In the genomic region with DNA sequence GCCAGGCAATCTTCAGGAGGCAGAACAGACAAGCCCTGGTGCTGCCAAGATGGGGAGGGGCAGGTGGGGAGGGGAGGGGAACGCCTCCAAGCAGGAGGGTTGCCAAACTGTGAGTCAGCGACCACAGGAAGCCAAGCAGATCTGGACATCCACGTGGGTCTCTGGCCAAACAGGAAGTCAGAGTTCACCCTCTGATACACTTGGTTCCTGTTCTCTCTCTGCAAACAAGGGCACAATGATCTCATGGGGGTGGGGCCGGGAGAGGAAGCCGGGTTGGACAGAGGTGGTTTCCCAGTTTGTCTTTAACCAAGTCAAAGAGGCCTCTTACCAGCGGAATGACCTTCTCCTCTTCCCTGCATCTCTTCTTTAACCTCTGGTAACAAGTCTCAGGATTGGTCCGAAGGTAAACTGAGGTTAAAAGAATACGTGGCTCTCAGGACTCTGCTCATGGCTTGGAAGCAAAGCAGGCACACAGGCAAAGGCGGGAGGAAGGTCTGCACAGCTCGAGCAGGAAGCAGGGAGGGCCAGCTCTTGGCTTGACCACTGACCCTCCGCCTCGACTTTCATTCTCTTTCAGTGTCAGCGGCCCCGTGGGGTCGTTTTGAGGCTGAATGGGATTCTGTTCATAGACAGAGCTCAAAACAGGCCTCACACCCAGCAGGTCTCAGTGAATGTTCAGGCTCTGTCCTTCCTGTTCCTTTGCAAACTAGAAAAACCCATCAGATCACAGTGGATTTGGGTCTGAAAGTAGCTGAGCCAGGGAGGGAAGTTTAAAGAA, we compare ENCODE assay signal across 1 cellular context.
TF ChIP-seq lines count a peak whose summit lies in the region.

No MANE protein-coding gene starts in this region.

TF ChIP-seq in GM23338, 12 proteins besides CTCF, POLR2A, EP300 and RAD21 (continued from another document):
- TF ChIP-seq, protein P1, sequence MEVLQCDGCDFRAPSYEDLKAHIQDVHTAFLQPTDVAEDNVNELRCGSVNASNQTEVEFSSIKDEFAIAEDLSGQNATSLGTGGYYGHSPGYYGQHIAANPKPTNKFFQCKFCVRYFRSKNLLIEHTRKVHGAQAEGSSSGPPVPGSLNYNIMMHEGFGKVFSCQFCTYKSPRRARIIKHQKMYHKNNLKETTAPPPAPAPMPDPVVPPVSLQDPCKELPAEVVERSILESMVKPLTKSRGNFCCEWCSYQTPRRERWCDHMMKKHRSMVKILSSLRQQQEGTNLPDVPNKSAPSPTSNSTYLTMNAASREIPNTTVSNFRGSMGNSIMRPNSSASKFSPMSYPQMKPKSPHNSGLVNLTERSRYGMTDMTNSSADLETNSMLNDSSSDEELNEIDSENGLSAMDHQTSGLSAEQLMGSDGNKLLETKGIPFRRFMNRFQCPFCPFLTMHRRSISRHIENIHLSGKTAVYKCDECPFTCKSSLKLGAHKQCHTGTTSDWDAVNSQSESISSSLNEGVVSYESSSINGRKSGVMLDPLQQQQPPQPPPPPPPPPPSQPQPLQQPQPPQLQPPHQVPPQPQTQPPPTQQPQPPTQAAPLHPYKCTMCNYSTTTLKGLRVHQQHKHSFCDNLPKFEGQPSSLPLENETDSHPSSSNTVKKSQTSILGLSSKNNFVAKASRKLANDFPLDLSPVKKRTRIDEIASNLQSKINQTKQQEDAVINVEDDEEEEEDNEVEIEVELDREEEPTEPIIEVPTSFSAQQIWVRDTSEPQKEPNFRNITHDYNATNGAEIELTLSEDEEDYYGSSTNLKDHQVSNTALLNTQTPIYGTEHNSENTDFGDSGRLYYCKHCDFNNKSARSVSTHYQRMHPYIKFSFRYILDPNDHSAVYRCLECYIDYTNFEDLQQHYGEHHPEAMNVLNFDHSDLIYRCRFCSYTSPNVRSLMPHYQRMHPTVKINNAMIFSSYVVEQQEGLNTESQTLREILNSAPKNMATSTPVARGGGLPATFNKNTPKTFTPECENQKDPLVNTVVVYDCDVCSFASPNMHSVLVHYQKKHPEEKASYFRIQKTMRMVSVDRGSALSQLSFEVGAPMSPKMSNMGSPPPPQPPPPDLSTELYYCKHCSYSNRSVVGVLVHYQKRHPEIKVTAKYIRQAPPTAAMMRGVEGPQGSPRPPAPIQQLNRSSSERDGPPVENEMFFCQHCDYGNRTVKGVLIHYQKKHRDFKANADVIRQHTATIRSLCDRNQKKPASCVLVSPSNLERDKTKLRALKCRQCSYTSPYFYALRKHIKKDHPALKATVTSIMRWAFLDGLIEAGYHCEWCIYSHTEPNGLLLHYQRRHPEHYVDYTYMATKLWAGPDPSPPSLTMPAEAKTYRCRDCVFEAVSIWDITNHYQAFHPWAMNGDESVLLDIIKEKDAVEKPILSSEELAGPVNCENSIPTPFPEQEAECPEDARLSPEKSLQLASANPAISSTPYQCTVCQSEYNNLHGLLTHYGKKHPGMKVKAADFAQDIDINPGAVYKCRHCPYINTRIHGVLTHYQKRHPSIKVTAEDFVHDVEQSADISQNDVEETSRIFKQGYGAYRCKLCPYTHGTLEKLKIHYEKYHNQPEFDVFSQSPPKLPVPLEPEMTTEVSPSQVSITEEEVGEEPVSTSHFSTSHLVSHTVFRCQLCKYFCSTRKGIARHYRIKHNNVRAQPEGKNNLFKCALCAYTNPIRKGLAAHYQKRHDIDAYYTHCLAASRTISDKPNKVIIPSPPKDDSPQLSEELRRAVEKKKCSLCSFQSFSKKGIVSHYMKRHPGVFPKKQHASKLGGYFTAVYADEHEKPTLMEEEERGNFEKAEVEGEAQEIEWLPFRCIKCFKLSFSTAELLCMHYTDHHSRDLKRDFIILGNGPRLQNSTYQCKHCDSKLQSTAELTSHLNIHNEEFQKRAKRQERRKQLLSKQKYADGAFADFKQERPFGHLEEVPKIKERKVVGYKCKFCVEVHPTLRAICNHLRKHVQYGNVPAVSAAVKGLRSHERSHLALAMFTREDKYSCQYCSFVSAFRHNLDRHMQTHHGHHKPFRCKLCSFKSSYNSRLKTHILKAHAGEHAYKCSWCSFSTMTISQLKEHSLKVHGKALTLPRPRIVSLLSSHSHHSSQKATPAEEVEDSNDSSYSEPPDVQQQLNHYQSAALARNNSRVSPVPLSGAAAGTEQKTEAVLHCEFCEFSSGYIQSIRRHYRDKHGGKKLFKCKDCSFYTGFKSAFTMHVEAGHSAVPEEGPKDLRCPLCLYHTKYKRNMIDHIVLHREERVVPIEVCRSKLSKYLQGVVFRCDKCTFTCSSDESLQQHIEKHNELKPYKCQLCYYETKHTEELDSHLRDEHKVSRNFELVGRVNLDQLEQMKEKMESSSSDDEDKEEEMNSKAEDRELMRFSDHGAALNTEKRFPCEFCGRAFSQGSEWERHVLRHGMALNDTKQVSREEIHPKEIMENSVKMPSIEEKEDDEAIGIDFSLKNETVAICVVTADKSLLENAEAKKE (CRISPR knock-in tag; IDR thresholded peaks at IDR 0.05): no peak
- TF ChIP-seq, protein P2, sequence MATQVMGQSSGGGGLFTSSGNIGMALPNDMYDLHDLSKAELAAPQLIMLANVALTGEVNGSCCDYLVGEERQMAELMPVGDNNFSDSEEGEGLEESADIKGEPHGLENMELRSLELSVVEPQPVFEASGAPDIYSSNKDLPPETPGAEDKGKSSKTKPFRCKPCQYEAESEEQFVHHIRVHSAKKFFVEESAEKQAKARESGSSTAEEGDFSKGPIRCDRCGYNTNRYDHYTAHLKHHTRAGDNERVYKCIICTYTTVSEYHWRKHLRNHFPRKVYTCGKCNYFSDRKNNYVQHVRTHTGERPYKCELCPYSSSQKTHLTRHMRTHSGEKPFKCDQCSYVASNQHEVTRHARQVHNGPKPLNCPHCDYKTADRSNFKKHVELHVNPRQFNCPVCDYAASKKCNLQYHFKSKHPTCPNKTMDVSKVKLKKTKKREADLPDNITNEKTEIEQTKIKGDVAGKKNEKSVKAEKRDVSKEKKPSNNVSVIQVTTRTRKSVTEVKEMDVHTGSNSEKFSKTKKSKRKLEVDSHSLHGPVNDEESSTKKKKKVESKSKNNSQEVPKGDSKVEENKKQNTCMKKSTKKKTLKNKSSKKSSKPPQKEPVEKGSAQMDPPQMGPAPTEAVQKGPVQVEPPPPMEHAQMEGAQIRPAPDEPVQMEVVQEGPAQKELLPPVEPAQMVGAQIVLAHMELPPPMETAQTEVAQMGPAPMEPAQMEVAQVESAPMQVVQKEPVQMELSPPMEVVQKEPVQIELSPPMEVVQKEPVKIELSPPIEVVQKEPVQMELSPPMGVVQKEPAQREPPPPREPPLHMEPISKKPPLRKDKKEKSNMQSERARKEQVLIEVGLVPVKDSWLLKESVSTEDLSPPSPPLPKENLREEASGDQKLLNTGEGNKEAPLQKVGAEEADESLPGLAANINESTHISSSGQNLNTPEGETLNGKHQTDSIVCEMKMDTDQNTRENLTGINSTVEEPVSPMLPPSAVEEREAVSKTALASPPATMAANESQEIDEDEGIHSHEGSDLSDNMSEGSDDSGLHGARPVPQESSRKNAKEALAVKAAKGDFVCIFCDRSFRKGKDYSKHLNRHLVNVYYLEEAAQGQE (IDR thresholded peaks at IDR 0.05; ENCODE audit: unreplicated experiment): no peak
- no peak for TF ChIP-seq STAT1 (IDR thresholded peaks at IDR 0.05; ENCODE audit: unreplicated experiment)
